ENCODE assay signal across 13 cellular contexts in genomic region chr2:240790370-240791210, GRCh38. TPM values are rescaled to one million over a fixed set of nuclear protein-coding genes. Genes with fewer than 3 reads are reported as not detected.
"Had no signal": no experiment of that assay in that cellular context is flagged by ENCODE, and none has a peak within 500 bp of the region (broad histone marks: within the 10 kb centered on the region; RNA-seq: fewer than 3 reads in every experiment).

No MANE protein-coding gene starts in this region.

- H3K9me3 ChIP-seq: esophagus squamous epithelium, tibial artery, vagina had no signal

- DNase-seq: activated B cell treated with CpG ODN at 0.5 μM for 24 hours; activated CD4-positive, alpha-beta T cell treated with anti-CD3 and anti-CD28 coated beads, Interleukin-2, amount 50 U/mL, for 4 hours; activated naive CD4-positive, alpha-beta T cell treated with Interleukin-2 at 50 U/mL for 16 hours; cerebellar nuclear complex; esophagus squamous epithelium; foreskin fibroblast; tibial artery had no signal

- H3K36me3 Mint-ChIP-seq: naive thymus-derived CD4-positive, alpha-beta T cell; stimulated activated effector memory CD8-positive, alpha-beta T cell treated with anti-CD3 and anti-CD28 coated beads, Interleukin-12 subunit alpha, Interleukin-12 subunit beta, amount 100 ng/mL, for 72 hours had no signal

- H3K4me1 ChIP-seq: esophagus squamous epithelium, tibial artery, vagina had no signal

- H3K9me3 Mint-ChIP-seq: activated B cell treated with CpG ODN at 0.5 μM for 24 hours; activated T-cell treated with anti-CD3 and anti-CD28 coated beads, Interleukin-2, amount 50 U/mL, for 72 hours; stimulated activated effector memory CD8-positive, alpha-beta T cell treated with anti-CD3 and anti-CD28 coated beads, Interleukin-12 subunit alpha, Interleukin-12 subunit beta, amount 100 ng/mL, for 72 hours had no signal

- H3K36me3 ChIP-seq: esophagus squamous epithelium, tibial artery, vagina had no signal

- ATAC-seq: naive thymus-derived CD4-positive, alpha-beta T cell; T-helper 17 cell had no signal

- H3K27ac ChIP-seq: esophagus squamous epithelium, tibial artery, vagina had no signal

- H3K4me3 ChIP-seq: esophagus squamous epithelium, smooth muscle cell, tibial artery, vagina had no signal

- H3K27me3 ChIP-seq: vagina had no signal

- H3K4me3 Mint-ChIP-seq: activated B cell treated with CpG ODN at 0.5 μM for 24 hours; activated T-cell treated with anti-CD3 and anti-CD28 coated beads, Interleukin-2, amount 50 U/mL, for 72 hours; naive thymus-derived CD4-positive, alpha-beta T cell; stimulated activated effector memory CD8-positive, alpha-beta T cell treated with anti-CD3 and anti-CD28 coated beads, Interleukin-12 subunit alpha, Interleukin-12 subunit beta, amount 100 ng/mL, for 72 hours; T-helper 17 cell had no signal

- H3K4me1 Mint-ChIP-seq: activated B cell treated with CpG ODN at 0.5 μM for 24 hours; stimulated activated effector memory CD8-positive, alpha-beta T cell treated with anti-CD3 and anti-CD28 coated beads, Interleukin-12 subunit alpha, Interleukin-12 subunit beta, amount 100 ng/mL, for 72 hours had no signal

- H3K27ac Mint-ChIP-seq: activated B cell treated with CpG ODN at 0.5 μM for 24 hours; activated T-cell treated with anti-CD3 and anti-CD28 coated beads, Interleukin-2, amount 50 U/mL, for 72 hours; naive thymus-derived CD4-positive, alpha-beta T cell; stimulated activated effector memory CD8-positive, alpha-beta T cell treated with anti-CD3 and anti-CD28 coated beads, Interleukin-12 subunit alpha, Interleukin-12 subunit beta, amount 100 ng/mL, for 72 hours; T-helper 17 cell had no signal

RNA-seq across cellular contexts. Expression of gene KIF1A, which starts 29.4 kb away (rescaled TPM):
- total RNA-seq: activated B cell treated with CpG ODN at 0.5 μM for 24 hours had no signal
- polyA plus RNA-seq: naive thymus-derived CD4-positive, alpha-beta T cell had no signal
